Comparison of ENCODE assay signal across 8 cellular contexts in the genomic region with DNA sequence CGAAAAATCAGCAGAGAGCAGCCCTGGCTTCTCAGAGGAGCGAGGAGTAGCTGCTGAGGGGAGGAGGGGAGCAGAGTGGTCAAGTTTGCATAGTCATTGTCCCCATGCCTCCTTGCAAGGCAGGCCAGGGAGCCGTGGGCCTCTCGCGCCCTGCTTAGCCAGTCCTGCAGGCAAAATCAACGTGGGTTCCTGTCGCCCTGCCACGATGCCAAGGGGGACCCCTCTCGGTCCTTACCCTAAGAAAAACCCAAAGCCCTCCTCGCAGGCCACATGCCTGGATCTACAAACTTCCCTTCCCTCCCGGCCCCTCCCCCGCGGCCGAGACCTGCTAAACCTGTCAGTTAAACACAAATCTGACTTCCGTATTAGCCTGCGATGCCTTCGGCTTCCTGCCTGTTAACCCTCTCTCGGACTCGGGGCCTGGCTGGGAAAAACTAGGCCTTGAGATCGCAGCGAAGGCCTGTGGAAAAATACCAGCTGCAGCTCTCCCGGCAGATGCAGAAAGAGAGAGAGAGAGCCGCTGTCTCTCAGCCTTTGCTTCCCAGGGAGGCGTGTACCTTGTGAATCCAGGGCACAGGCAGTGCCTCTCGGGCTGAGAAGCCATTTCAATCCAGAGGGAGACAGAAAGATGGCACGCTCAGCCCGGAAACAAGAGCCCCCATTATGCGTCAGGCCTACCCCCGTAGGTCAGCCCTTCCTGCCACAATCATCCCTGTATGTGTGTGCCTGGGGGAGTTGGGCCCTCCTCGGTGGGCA. TPM values are rescaled to one million over a fixed set of nuclear protein-coding genes. Genes with fewer than 3 reads are reported as not detected.
DNase-seq lines count a peak whose midpoint lies in the region; ATAC-seq and TF ChIP-seq lines count a peak whose summit lies in the region.

No MANE protein-coding gene starts in this region.

- peak; percentile 43 for ATAC-seq in GM21423 (IDR thresholded peaks at IDR 0.05; ENCODE audit: unreplicated experiment)

- H3K4me1 ChIP-seq in KMS-11 (ENCODE audit: low read depth, poor library complexity, severe bottlenecking) (peaks cover 46% of the 10 kb centered on the region), osteoblast (ENCODE audit: insufficient read depth, low read length) (peaks cover 90% of the 10 kb centered on the region)

- H3K9ac ChIP-seq in KMS-11: peak overlapping the region; percentile 78

- H4K20me1 ChIP-seq in KMS-11 (ENCODE audit: insufficient read depth): no peaks in the 10 kb centered on the region
- no peaks in the 10 kb centered on the region for H4K20me1 ChIP-seq in osteoblast (ENCODE audit: insufficient read depth, low read length)

- H3K27me3 ChIP-seq in KMS-11 (ENCODE audit: insufficient read depth, low read depth): no peaks in the 10 kb centered on the region
- no peaks in the 10 kb centered on the region for H3K27me3 ChIP-seq in osteoblast (ENCODE audit: insufficient read depth, low read length)

- TF ChIP-seq CTCF in KMS-11 (conservative IDR thresholded peaks at IDR 0.05; ENCODE audit: low read depth, low read length) (no peak), osteoblast (IDR thresholded peaks at IDR 0.05; ENCODE audit: extremely low read depth, low read depth, low read length) (no peak)

- TF ChIP-seq POLR2A in Raji (IDR thresholded peaks at IDR 0.05; ENCODE audit: insufficient read depth, low read depth, low read length): peak; percentile 67

- no peaks in the 10 kb centered on the region for H3K9me3 ChIP-seq in osteoblast (ENCODE audit: low read depth, low read length)

- H3K4me3 ChIP-seq in KMS-11 (IDR thresholded peaks at IDR 0.05; ENCODE audit: insufficient read depth, low read depth, low read length) (no peak overlapping the region), osteoblast (ENCODE audit: insufficient read depth, low read length) (no peak overlapping the region)

- DNase-seq in COLO829 (ENCODE audit: low spot score) (peak; percentile 57), glomerular endothelial cell (ENCODE audit: extremely low read depth, low read depth, low spot score) (peak; percentile 86), osteoblast (ENCODE audit: insufficient read length, low spot score, missing footprints) (peak; percentile 87)
- peak; percentile 61 for DNase-seq in activated naive CD4-positive, alpha-beta T cell treated with Interleukin-2 at 50 U/mL for 16 hours

- H3K36me3 ChIP-seq in KMS-11 (ENCODE audit: insufficient read depth) (no peaks in the 10 kb centered on the region), osteoblast (ENCODE audit: insufficient read depth, low read length) (no peaks in the 10 kb centered on the region)

- peaks cover 31% of the 10 kb centered on the region for H3K79me2 ChIP-seq in KMS-11 (ENCODE audit: insufficient read depth, low read depth)
- H3K79me2 ChIP-seq in osteoblast (ENCODE audit: insufficient read depth, low read length): peaks cover 42% of the 10 kb centered on the region

- H3K4me2 ChIP-seq in KMS-11: peak overlapping the region; percentile 75
- H3K4me2 ChIP-seq in osteoblast (ENCODE audit: insufficient read depth, low read length): peak overlapping the region; percentile 23

- H2AFZ ChIP-seq in KMS-11 (ENCODE audit: low read depth): peak overlapping the region; percentile 76
- H2AFZ ChIP-seq in osteoblast (ENCODE audit: low read length): peak overlapping the region; percentile 77

- H3K27ac ChIP-seq in KMS-11 (peak overlapping the region; percentile 83), osteoblast (ENCODE audit: low read depth, low read length) (peak overlapping the region; percentile 97), temporal lobe (ENCODE audit: low read depth, low read length) (peak overlapping the region; percentile 100)

RNA-seq across cellular contexts. Expression of gene ZMYND8, which starts 1.0 kb away (rescaled TPM):
- total RNA-seq in glomerular endothelial cell (30.7 and 44.0 TPM in 2 replicates), osteoblast (13.6 and 18.8 TPM in 2 replicates), temporal lobe (32.2 TPM)
